In genomic region chr10:88113232-88113631, GRCh38 we compare ENCODE assay signal across 14 cellular contexts.
A peak's percentile ranks its signal among the peaks of the same experiment; 100 is the strongest.
DNase-seq lines count a peak whose midpoint lies in the region; ATAC-seq and TF ChIP-seq lines count a peak whose summit lies in the region.
"Had no signal": no experiment of that assay in that cellular context is flagged by ENCODE, and none has a peak within 500 bp of the region (broad histone marks: within the 10 kb centered on the region; RNA-seq: fewer than 3 reads in every experiment).

No MANE protein-coding gene starts in this region.

- no peak for TF ChIP-seq CTCF in HEK293 (tag by site-specific recombination; IDR thresholded peaks at IDR 0.05)

- DNase-seq in GF-D8 (lab: John Stamatoyannopoulos, UW) = peak; percentile 61
- peak; percentile 79 for DNase-seq in NOMO-1 treated with DMSO at 0.1 percent for 48 hours (lab: John Stamatoyannopoulos, UW; ENCODE audit: unreplicated experiment)
- peak; percentile 52 for DNase-seq in left ventricle myocardium superior
- no peak for DNase-seq in DMS114 treated with DMSO at 0.1 percent for 48 hours (lab: John Stamatoyannopoulos, UW; ENCODE audit: unreplicated experiment)
- no peak for DNase-seq in ureter (ENCODE audit: low spot score)
- DNase-seq in dedifferentiated amniotic fluid mesenchymal stem cell (ENCODE audit: extremely low spot score) = no peak
- no peak for DNase-seq in NK-92 treated with Interleukin-12 subunit alpha and Interleukin-12 subunit beta, amount 100 ng/mL, for 24 hours (lab: John Stamatoyannopoulos, UW)
- DNase-seq: activated CD8-positive, alpha-beta memory T cell treated with anti-CD3 and anti-CD28 coated beads, Interleukin-2, amount 50 U/mL, for 48 hours; immature natural killer cell; natural killer cell; NCI-H510A treated with DMSO at 0.1 percent for 48 hours had no signal

- no peaks in the 10 kb centered on the region for H3K9me3 ChIP-seq in HEK293 (ENCODE audit: control insufficient read depth, insufficient read depth, low read depth, low read length)
- H3K9me3 ChIP-seq: ascending aorta had no signal

- H3K4me1 ChIP-seq in HEK293 (ENCODE audit: control insufficient read depth, insufficient read depth, low read length) = peaks cover 11% of the 10 kb centered on the region

- POLR2A ChIA-PET in HEK293 (lab: Yijun Ruan, JAX) = no interaction called here

- no peak overlapping the region for H3K27ac ChIP-seq in HEK293 (ENCODE audit: extremely low read depth, low read depth, low read length)
- H3K27ac ChIP-seq: ascending aorta had no signal

- H3K36me3 ChIP-seq in HEK293 (ENCODE audit: control insufficient read depth in 2 of 2, insufficient read depth in 1 of 2, low read length in 2 of 2) = no peaks in the 10 kb centered on the region
- H3K36me3 ChIP-seq: ascending aorta had no signal

- peak; percentile 74 for ATAC-seq in left ventricle myocardium superior
- ATAC-seq: natural killer cell; stimulated activated effector memory CD8-positive, alpha-beta T cell treated with anti-CD3 and anti-CD28 coated beads, Interleukin-12 subunit alpha, Interleukin-12 subunit beta, amount 100 ng/mL, for 72 hours had no signal

- CTCF ChIA-PET in HEK293 (lab: Yijun Ruan, JAX) = interaction anchor here (0.6 to 2.4 kb wide), 13 partner anchors 8 to 439 kb away, joined by 3 to 7 read pairs (median 4); no protein-coding TSS in a partner anchor

- no peak overlapping the region for H3K4me3 ChIP-seq in HEK293 (ENCODE audit: low read depth, low read length)
- H3K4me3 ChIP-seq: ascending aorta had no signal

- intact Hi-C loops in left ventricle myocardium superior (cut with micrococcal nuclease) = loop anchor here (5.0 kb wide), 1 partner anchor 261 kb away; no protein-coding TSS in a partner anchor

TF ChIP-seq in HEK293, 187 proteins besides CTCF, POLR2A, EP300 and RAD21:
- TF ChIP-seq ZNF223 (tag by site-specific recombination; IDR thresholded peaks at IDR 0.05) = no peak
- no peak for TF ChIP-seq ZNF610 (tag by site-specific recombination; IDR thresholded peaks at IDR 0.05; ENCODE audit: borderline replicate concordance)
- TF ChIP-seq ZXDB (tag by site-specific recombination; IDR thresholded peaks at IDR 0.05) = no peak
- TF ChIP-seq ZNF214 (tag by site-specific recombination; IDR thresholded peaks at IDR 0.05; ENCODE audit: borderline replicate concordance) = no peak
- TF ChIP-seq ZNF449 (tag by site-specific recombination; IDR thresholded peaks at IDR 0.05) = peak; percentile 51; the same call in 1 of the 2 replicates
- no peak for TF ChIP-seq ZBTB21 (tag by site-specific recombination; IDR thresholded peaks at IDR 0.05)

Comparison
In these comparisons a context has a peak if more than half of its experiments do, and no peak if none do; other contexts are left out.
1. DNase-seq: peak in GF-D8 (single experiment), NOMO-1 treated with DMSO at 0.1 percent for 48 hours (single experiment) and left ventricle myocardium superior (single experiment); none in DMS114 treated with DMSO at 0.1 percent for 48 hours (single experiment), ureter (single experiment), dedifferentiated amniotic fluid mesenchymal stem cell (single experiment) and NK-92 treated with Interleukin-12 subunit alpha and Interleukin-12 subunit beta, amount 100 ng/mL, for 24 hours (single experiment).